In the genomic region with DNA sequence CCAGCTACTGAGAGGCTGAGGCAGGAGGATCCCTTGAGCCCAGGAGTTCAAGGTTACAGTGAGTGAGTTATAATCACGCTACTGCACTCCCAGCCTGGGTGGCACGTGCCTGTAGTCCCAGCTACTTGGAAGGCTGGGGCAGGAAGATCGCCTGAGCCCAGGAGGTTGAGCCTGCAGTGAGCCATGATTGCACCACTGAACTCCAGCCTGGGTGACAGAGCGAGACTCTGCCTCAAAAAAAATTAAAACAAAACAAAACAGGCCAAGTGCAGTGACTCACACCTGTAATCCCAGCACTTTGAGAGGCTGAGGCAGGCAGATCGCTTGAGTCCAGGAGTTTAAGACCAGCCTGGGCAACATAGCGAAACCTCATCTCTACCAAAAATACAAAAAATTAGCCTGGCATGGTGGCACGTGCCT, we compare ENCODE assay signal across 1 cellular context.
TF ChIP-seq lines count a peak whose summit lies in the region.
"Not testable (repeated sequence)": the region's sequence is repeated elsewhere in the genome, so short reads cannot be mapped to it uniquely, and the experiment has no call there.

No MANE protein-coding gene starts in this region.

TF ChIP-seq in HepG2, 621 proteins besides CTCF, POLR2A, EP300 and RAD21 (continues in another document):
- TF ChIP-seq, protein P1, sequence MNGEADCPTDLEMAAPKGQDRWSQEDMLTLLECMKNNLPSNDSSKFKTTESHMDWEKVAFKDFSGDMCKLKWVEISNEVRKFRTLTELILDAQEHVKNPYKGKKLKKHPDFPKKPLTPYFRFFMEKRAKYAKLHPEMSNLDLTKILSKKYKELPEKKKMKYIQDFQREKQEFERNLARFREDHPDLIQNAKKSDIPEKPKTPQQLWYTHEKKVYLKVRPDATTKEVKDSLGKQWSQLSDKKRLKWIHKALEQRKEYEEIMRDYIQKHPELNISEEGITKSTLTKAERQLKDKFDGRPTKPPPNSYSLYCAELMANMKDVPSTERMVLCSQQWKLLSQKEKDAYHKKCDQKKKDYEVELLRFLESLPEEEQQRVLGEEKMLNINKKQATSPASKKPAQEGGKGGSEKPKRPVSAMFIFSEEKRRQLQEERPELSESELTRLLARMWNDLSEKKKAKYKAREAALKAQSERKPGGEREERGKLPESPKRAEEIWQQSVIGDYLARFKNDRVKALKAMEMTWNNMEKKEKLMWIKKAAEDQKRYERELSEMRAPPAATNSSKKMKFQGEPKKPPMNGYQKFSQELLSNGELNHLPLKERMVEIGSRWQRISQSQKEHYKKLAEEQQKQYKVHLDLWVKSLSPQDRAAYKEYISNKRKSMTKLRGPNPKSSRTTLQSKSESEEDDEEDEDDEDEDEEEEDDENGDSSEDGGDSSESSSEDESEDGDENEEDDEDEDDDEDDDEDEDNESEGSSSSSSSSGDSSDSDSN (CRISPR knock-in tag; IDR thresholded peaks at IDR 0.05), result peak; percentile 61
- TF ChIP-seq BCL6 (CRISPR knock-in tag; IDR thresholded peaks at IDR 0.05) (0 out of 2 replicates have a peak, but pooled peaks have one; percentile 19), ZNF619 (CRISPR knock-in tag; IDR thresholded peaks at IDR 0.05) (0 out of 2 replicates have a peak, but pooled peaks have one; percentile 38), MAZ (CRISPR knock-in tag; IDR thresholded peaks at IDR 0.05; ENCODE audit: low read depth) (0 out of 2 replicates have a peak, but pooled peaks have one; percentile 35), ZNF891 (CRISPR knock-in tag; IDR thresholded peaks at IDR 0.05) (0 out of 2 replicates have a peak, but pooled peaks have one; percentile 66), KMT2A (CRISPR knock-in tag; IDR thresholded peaks at IDR 0.05) (0 out of 2 replicates have a peak, but pooled peaks have one; percentile 43), TBX2 (CRISPR knock-in tag; IDR thresholded peaks at IDR 0.05; ENCODE audit: borderline replicate concordance) (peak; percentile 75), MYC (CRISPR knock-in tag; IDR thresholded peaks at IDR 0.05; ENCODE audit: borderline replicate concordance) (peak; percentile 56; the same call in 1 of the 2 replicates), ZNF644 (CRISPR knock-in tag; IDR thresholded peaks at IDR 0.05; ENCODE audit: low read depth) (0 out of 2 replicates have a peak, but pooled peaks have one; percentile 10), ZNF354B (CRISPR knock-in tag; IDR thresholded peaks at IDR 0.05) (0 out of 2 replicates have a peak, but pooled peaks have one; percentile 44), SOX6 (CRISPR knock-in tag; IDR thresholded peaks at IDR 0.05) (peak; percentile 69), FOSL2 (CRISPR knock-in tag; IDR thresholded peaks at IDR 0.05) (peak; percentile 88), FOXK1 (CRISPR knock-in tag; IDR thresholded peaks at IDR 0.05; ENCODE audit: borderline replicate concordance, low read depth) (0 out of 2 replicates have a peak, but pooled peaks have one; percentile 11), IRF2 (CRISPR knock-in tag; IDR thresholded peaks at IDR 0.05) (0 out of 2 replicates have a peak, but pooled peaks have one; percentile 10), GFI1 (CRISPR knock-in tag; IDR thresholded peaks at IDR 0.05; ENCODE audit: borderline replicate concordance) (peak; percentile 60; the same call in 1 of the 2 replicates), CEBPB (IDR thresholded peaks at IDR 0.05; ENCODE audit: borderline replicate concordance, low read depth, low read length) (peak; percentile 55; the same call in 1 of the 2 replicates), CEBPG (CRISPR knock-in tag; IDR thresholded peaks at IDR 0.05) (peak; percentile 74), HMG20A (CRISPR knock-in tag; IDR thresholded peaks at IDR 0.05; ENCODE audit: borderline replicate concordance) (peak; percentile 40; the same call in 1 of the 2 replicates), MTA1 (CRISPR knock-in tag; IDR thresholded peaks at IDR 0.05; ENCODE audit: borderline replicate concordance) (peak; percentile 58; the same call in 1 of the 2 replicates), ZNF746 (CRISPR knock-in tag; IDR thresholded peaks at IDR 0.05) (peak; percentile 33; the same call in 1 of the 2 replicates), MED1 (CRISPR knock-in tag; IDR thresholded peaks at IDR 0.05) (peak; percentile 56; the same call in 1 of the 2 replicates), ZBTB38 (CRISPR knock-in tag; IDR thresholded peaks at IDR 0.05) (peak; percentile 68), TARDBP (CRISPR knock-in tag; IDR thresholded peaks at IDR 0.05) (peak; percentile 56; the same call in 1 of the 2 replicates), ETV5 (CRISPR knock-in tag; IDR thresholded peaks at IDR 0.05; ENCODE audit: borderline replicate concordance) (peak; percentile 26; the same call in 1 of the 2 replicates), GABPB1 (CRISPR knock-in tag; IDR thresholded peaks at IDR 0.05) (peak; percentile 25), ZNF605 (CRISPR knock-in tag; IDR thresholded peaks at IDR 0.05) (0 out of 2 replicates have a peak, but pooled peaks have one; percentile 48)
- TF ChIP-seq, protein P2, sequence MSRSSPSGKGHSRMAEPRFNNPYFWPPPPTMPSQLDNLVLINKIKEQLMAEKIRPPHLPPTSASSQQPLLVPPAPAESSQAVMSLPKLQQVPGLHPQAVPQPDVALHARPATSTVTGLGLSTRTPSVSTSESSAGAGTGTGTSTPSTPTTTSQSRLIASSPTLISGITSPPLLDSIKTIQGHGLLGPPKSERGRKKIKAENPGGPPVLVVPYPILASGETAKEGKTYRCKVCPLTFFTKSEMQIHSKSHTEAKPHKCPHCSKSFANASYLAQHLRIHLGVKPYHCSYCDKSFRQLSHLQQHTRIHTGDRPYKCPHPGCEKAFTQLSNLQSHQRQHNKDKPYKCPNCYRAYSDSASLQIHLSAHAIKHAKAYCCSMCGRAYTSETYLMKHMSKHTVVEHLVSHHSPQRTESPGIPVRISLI (CRISPR knock-in tag; IDR thresholded peaks at IDR 0.05; ENCODE audit: borderline replicate concordance), result peak; percentile 76; the same call in 1 of the 2 replicates
- TF ChIP-seq, protein P3, sequence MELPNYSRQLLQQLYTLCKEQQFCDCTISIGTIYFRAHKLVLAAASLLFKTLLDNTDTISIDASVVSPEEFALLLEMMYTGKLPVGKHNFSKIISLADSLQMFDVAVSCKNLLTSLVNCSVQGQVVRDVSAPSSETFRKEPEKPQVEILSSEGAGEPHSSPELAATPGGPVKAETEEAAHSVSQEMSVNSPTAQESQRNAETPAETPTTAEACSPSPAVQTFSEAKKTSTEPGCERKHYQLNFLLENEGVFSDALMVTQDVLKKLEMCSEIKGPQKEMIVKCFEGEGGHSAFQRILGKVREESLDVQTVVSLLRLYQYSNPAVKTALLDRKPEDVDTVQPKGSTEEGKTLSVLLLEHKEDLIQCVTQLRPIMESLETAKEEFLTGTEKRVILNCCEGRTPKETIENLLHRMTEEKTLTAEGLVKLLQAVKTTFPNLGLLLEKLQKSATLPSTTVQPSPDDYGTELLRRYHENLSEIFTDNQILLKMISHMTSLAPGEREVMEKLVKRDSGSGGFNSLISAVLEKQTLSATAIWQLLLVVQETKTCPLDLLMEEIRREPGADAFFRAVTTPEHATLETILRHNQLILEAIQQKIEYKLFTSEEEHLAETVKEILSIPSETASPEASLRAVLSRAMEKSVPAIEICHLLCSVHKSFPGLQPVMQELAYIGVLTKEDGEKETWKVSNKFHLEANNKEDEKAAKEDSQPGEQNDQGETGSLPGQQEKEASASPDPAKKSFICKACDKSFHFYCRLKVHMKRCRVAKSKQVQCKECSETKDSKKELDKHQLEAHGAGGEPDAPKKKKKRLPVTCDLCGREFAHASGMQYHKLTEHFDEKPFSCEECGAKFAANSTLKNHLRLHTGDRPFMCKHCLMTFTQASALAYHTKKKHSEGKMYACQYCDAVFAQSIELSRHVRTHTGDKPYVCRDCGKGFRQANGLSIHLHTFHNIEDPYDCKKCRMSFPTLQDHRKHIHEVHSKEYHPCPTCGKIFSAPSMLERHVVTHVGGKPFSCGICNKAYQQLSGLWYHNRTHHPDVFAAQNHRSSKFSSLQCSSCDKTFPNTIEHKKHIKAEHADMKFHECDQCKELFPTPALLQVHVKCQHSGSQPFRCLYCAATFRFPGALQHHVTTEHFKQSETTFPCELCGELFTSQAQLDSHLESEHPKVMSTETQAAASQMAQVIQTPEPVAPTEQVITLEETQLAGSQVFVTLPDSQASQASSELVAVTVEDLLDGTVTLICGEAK (IDR thresholded peaks at IDR 0.05), result not testable (repeated sequence)
- TF ChIP-seq, protein P3 (CRISPR knock-in tag; IDR thresholded peaks at IDR 0.05), result peak; percentile 69; the same call in 1 of the 2 replicates
- TF ChIP-seq MAZ (IDR thresholded peaks at IDR 0.05; ENCODE audit: borderline replicate concordance, low read depth, low read length); SOX6 (IDR thresholded peaks at IDR 0.05): not testable (repeated sequence)
- TF ChIP-seq, protein P4, sequence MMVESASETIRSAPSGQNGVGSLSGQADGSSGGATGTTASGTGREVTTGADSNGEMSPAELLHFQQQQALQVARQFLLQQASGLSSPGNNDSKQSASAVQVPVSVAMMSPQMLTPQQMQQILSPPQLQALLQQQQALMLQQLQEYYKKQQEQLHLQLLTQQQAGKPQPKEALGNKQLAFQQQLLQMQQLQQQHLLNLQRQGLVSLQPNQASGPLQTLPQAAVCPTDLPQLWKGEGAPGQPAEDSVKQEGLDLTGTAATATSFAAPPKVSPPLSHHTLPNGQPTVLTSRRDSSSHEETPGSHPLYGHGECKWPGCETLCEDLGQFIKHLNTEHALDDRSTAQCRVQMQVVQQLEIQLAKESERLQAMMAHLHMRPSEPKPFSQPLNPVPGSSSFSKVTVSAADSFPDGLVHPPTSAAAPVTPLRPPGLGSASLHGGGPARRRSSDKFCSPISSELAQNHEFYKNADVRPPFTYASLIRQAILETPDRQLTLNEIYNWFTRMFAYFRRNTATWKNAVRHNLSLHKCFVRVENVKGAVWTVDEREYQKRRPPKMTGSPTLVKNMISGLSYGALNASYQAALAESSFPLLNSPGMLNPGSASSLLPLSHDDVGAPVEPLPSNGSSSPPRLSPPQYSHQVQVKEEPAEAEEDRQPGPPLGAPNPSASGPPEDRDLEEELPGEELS (CRISPR knock-in tag; IDR thresholded peaks at IDR 0.05), result peak; percentile 31; the same call in 1 of the 2 replicates
- TF ChIP-seq, protein P5, sequence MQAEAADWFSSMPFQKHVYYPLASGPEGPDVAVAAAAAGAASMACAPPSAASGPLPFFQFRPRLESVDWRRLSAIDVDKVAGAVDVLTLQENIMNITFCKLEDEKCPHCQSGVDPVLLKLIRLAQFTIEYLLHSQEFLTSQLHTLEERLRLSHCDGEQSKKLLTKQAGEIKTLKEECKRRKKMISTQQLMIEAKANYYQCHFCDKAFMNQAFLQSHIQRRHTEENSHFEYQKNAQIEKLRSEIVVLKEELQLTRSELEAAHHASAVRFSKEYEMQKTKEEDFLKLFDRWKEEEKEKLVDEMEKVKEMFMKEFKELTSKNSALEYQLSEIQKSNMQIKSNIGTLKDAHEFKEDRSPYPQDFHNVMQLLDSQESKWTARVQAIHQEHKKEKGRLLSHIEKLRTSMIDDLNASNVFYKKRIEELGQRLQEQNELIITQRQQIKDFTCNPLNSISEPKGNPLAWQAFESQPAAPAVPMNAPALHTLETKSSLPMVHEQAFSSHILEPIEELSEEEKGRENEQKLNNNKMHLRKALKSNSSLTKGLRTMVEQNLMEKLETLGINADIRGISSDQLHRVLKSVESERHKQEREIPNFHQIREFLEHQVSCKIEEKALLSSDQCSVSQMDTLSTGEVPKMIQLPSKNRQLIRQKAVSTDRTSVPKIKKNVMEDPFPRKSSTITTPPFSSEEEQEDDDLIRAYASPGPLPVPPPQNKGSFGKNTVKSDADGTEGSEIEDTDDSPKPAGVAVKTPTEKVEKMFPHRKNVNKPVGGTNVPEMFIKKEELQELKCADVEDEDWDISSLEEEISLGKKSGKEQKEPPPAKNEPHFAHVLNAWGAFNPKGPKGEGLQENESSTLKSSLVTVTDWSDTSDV (CRISPR knock-in tag; IDR thresholded peaks at IDR 0.05), result 0 out of 2 replicates have a peak, but pooled peaks have one; percentile 53
- TF ChIP-seq, protein P6, sequence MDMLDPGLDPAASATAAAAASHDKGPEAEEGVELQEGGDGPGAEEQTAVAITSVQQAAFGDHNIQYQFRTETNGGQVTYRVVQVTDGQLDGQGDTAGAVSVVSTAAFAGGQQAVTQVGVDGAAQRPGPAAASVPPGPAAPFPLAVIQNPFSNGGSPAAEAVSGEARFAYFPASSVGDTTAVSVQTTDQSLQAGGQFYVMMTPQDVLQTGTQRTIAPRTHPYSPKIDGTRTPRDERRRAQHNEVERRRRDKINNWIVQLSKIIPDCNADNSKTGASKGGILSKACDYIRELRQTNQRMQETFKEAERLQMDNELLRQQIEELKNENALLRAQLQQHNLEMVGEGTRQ (IDR thresholded peaks at IDR 0.05; ENCODE audit: low read depth, low read length), result not testable (repeated sequence)
- TF ChIP-seq, protein P6 (CRISPR knock-in tag; IDR thresholded peaks at IDR 0.05; ENCODE audit: borderline replicate concordance), result peak; percentile 47; the same call in 1 of the 2 replicates
- TF ChIP-seq, protein P7, sequence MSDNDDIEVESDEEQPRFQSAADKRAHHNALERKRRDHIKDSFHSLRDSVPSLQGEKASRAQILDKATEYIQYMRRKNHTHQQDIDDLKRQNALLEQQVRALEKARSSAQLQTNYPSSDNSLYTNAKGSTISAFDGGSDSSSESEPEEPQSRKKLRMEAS (IDR thresholded peaks at IDR 0.05), result peak; percentile 32; the same call in 1 of the 2 replicates
